In genomic region chr7:46131916-46132795, GRCh38 we compare ENCODE assay signal across 14 cellular contexts.
A peak's percentile ranks its signal among the peaks of the same experiment; 100 is the strongest.
DNase-seq lines count a peak whose midpoint lies in the region; ATAC-seq and TF ChIP-seq lines count a peak whose summit lies in the region.
"Had no signal": no experiment of that assay in that cellular context is flagged by ENCODE, and none has a peak within 500 bp of the region (broad histone marks: within the 10 kb centered on the region; RNA-seq: fewer than 3 reads in every experiment).

No MANE protein-coding gene starts in this region.

- H3K4me3 ChIP-seq in AG04450 (ENCODE audit: low read depth, low read length) = no peak overlapping the region
- no peak overlapping the region for H3K4me3 ChIP-seq in HFF-Myc (replicated peaks; ENCODE audit: low read depth, low read length)
- H3K4me3 ChIP-seq in astrocyte of the spinal cord (ENCODE audit: low read depth, low read length) = no peak overlapping the region
- no peak overlapping the region for H3K4me3 ChIP-seq in kidney epithelial cell (ENCODE audit: low read depth, low read length)

- in situ Hi-C loops in astrocyte of the spinal cord (cut with HindIII; ENCODE audit: low sequenced_read_pairs) = no loop called here

- peak; percentile 49 for TF ChIP-seq CTCF in AG04450 (IDR thresholded peaks at IDR 0.05; ENCODE audit: low read depth, low read length)
- TF ChIP-seq CTCF in HFF-Myc (IDR thresholded peaks at IDR 0.05; ENCODE audit: low read depth, low read length, missing control alignments) = peak; percentile 20
- peak; percentile 45 for TF ChIP-seq CTCF in astrocyte of the spinal cord (IDR thresholded peaks at IDR 0.05; ENCODE audit: low read depth, low read length)
- TF ChIP-seq CTCF in kidney epithelial cell (IDR thresholded peaks at IDR 0.05; ENCODE audit: insufficient read depth, low read length, poor library complexity, severe bottlenecking) = peak; percentile 57

- no peak overlapping the region for H3K27ac ChIP-seq in AG04450 (ENCODE audit: low read depth, low read length)
- no peak overlapping the region for H3K27ac ChIP-seq in substantia nigra (ENCODE audit: low read depth, low read length, poor library complexity, severe bottlenecking)
- H3K27ac ChIP-seq: HL-60 had no signal

- H3K9me3 ChIP-seq in AG04450 (ENCODE audit: control insufficient read depth, insufficient read depth, low read length) = no peaks in the 10 kb centered on the region

- H3K36me3 ChIP-seq in kidney epithelial cell (ENCODE audit: control insufficient read depth, insufficient read depth, low read length) = no peaks in the 10 kb centered on the region

- POLR2A ChIA-PET in AG04450 (lab: Yijun Ruan, JAX) = no interaction called here

- H3K27me3 ChIP-seq in AG04450 (ENCODE audit: control insufficient read depth, insufficient read depth, low read length) (no peaks in the 10 kb centered on the region), kidney epithelial cell (ENCODE audit: control insufficient read depth, insufficient read depth, low read length) (no peaks in the 10 kb centered on the region)

- DNase-seq in AG04450 (ENCODE audit: low read depth, low spot score) = no peak
- DNase-seq in HFF-Myc (ENCODE audit: extremely low read depth, low read depth) = no peak
- peak; percentile 13 for DNase-seq in astrocyte of the spinal cord (ENCODE audit: low read depth, low spot score)
- peak; percentile 54 for DNase-seq in kidney epithelial cell (ENCODE audit: low read depth)
- no peak for DNase-seq in NCI-H510A (lab: John Stamatoyannopoulos, UW)
- DNase-seq in substantia nigra (lab: John Stamatoyannopoulos, UW) = no peak
- DNase-seq: activated CD4-positive, alpha-beta T cell treated with anti-CD3 and anti-CD28 coated beads, Interleukin-2, amount 10 ng/mL, durations not matched to agents 7 days and 5 days; activated naive CD8-positive, alpha-beta T cell treated with anti-CD3 and anti-CD28 coated beads, Interleukin-2, amount 10 ng/mL, durations not matched to agents 7 days and 5 days; CD4-positive, alpha-beta T cell; NCI-H2029 treated with DMSO at 0.1 percent for 48 hours; stimulated activated naive CD4-positive, alpha-beta T cell treated with Interleukin-2 at 50 U/mL for 16 hours had no signal

- ATAC-seq in HG02642 (IDR thresholded peaks at IDR 0.05; ENCODE audit: poor library complexity, unreplicated experiment) = no peak
- no peak for ATAC-seq in GM18861 (IDR thresholded peaks at IDR 0.05; ENCODE audit: unreplicated experiment)

- CTCF ChIA-PET in AG04450 (lab: Charles Lee) = interaction anchor here (0.7 to 1.6 kb wide), 4 partner anchors 14 to 227 kb away, joined by 3 to 20 read pairs (median 3); no protein-coding TSS in a partner anchor

Comparison
In these comparisons a context has a peak if more than half of its experiments do, and no peak if none do; other contexts are left out.
1. DNase-seq: peak in astrocyte of the spinal cord (single experiment) and kidney epithelial cell (single experiment); none in AG04450 (single experiment), HFF-Myc (single experiment), NCI-H510A (single experiment) and substantia nigra (0 of 49).
2. Peak in every context shown above with its lines, with median percentiles within 50 percentile points of each other: CTCF ChIP-seq.